ENCODE assay signal across 25 cellular contexts in the genomic region with DNA sequence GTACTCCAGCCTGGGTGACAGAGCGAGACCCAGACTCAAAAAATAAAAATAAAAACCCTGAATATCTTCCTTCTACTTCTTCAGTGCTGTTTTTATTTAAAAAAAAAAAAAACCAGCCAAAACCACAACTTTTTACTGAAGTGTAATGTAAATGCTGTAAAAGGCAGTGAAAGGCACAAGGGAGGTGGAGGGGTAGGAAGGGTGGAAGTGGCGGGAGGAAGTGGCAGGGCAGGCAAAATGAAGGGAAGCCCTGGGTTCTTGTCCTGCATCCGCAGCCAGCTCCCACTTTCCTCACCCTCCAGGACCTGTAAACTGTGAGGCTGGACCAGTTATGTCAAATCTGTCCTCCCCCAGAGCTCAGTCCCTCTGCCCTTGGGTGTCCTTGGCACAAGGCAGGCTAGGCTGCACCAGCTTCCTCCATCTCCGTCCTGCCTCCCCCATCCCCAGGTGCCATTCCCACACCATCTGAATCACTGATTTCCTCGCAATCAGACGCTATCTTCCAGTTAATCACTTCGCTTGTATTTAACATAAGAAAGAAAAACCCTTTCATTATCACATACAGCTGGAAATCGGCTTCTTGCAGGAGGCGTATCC. TPM values are rescaled to one million over a fixed set of nuclear protein-coding genes. Genes with fewer than 3 reads are reported as not detected.
DNase-seq lines count a peak whose midpoint lies in the region; ATAC-seq and TF ChIP-seq lines count a peak whose summit lies in the region.
"Had no signal": no experiment of that assay in that cellular context is flagged by ENCODE, and none has a peak within 500 bp of the region (broad histone marks: within the 10 kb centered on the region; RNA-seq: fewer than 3 reads in every experiment).

No MANE protein-coding gene starts in this region.

- H3K4me1 ChIP-seq in Loucy (ENCODE audit: insufficient read depth, low read length, poor library complexity, severe bottlenecking) (peaks cover 10% of the 10 kb centered on the region), neuronal stem cell (ENCODE audit: control insufficient read depth in 2 of 2, insufficient read depth in 1 of 2, low read depth in 1 of 2, low read length in 2 of 2) (no peaks in the 10 kb centered on the region)
- H3K4me1 ChIP-seq: foreskin keratinocyte, pancreas had no signal

- no peak overlapping the region for H3K23ac ChIP-seq in neuronal stem cell (ENCODE audit: low read depth, low read length, poor library complexity)

- no peak overlapping the region for H2BK5ac ChIP-seq in neuronal stem cell (ENCODE audit: low read length)

- H3K79me1 ChIP-seq in neuronal stem cell (ENCODE audit: low read depth, low read length): no peaks in the 10 kb centered on the region

- no peaks in the 10 kb centered on the region for H3K27me3 ChIP-seq in Loucy (ENCODE audit: insufficient read depth, low read length, poor library complexity, severe bottlenecking)
- H3K27me3 ChIP-seq in neuronal stem cell (ENCODE audit: control insufficient read depth in 3 of 3, insufficient read depth in 3 of 3, low read depth in 1 of 3, low read length in 3 of 3): no peaks in the 10 kb centered on the region
- H3K27me3 ChIP-seq: foreskin keratinocyte, pancreas, stomach, transverse colon had no signal

- no peak overlapping the region for H3K14ac ChIP-seq in neuronal stem cell (ENCODE audit: low read length)

- no peak overlapping the region for H2BK15ac ChIP-seq in neuronal stem cell (ENCODE audit: low read length)

- H3F3A ChIP-seq in Loucy (ENCODE audit: low read depth): no peaks in the 10 kb centered on the region

- no peak overlapping the region for H3K9ac ChIP-seq in Loucy (ENCODE audit: low read depth, low read length, poor library complexity, severe bottlenecking)
- no peak overlapping the region for H3K9ac ChIP-seq in neuronal stem cell (ENCODE audit: low read depth, low read length, poor library complexity)
- H3K9ac ChIP-seq: GM23248 had no signal

- H3K4me2 ChIP-seq in Loucy (ENCODE audit: low read depth, low read length, poor library complexity, severe bottlenecking) (peak overlapping the region; percentile 40), neuronal stem cell (ENCODE audit: insufficient read depth, low read length, poor library complexity, severe bottlenecking) (no peak overlapping the region)

- H3K9me3 Mint-ChIP-seq in endothelial cell (ENCODE audit: unreplicated experiment): no peaks in the 10 kb centered on the region
- H3K9me3 Mint-ChIP-seq: activated naive CD8-positive, alpha-beta T cell treated with anti-CD3 and anti-CD28 coated beads for 36 hours; CD8-positive, alpha-beta memory T cell; naive B cell had no signal

- no peak overlapping the region for H4K8ac ChIP-seq in neuronal stem cell (ENCODE audit: low read depth, low read length)

- peaks cover 41% of the 10 kb centered on the region for H3K36me3 Mint-ChIP-seq in endothelial cell (ENCODE audit: low read depth, unreplicated experiment)
- H3K36me3 Mint-ChIP-seq: naive B cell had no signal

- H2BK12ac ChIP-seq in neuronal stem cell (ENCODE audit: low read length): no peak overlapping the region

- H2BK120ac ChIP-seq in neuronal stem cell (ENCODE audit: low read depth, low read length): no peak overlapping the region

- TF ChIP-seq CTCF in Loucy (conservative IDR thresholded peaks at IDR 0.05; ENCODE audit: low read length): no peak
- TF ChIP-seq CTCF in endothelial cell (IDR thresholded peaks at IDR 0.05; ENCODE audit: unreplicated experiment): no peak

- no peaks in the 10 kb centered on the region for H3K9me2 ChIP-seq in Loucy (replicated peaks; ENCODE audit: low read depth, low read length)

- H4K20me1 ChIP-seq in Loucy (ENCODE audit: insufficient read depth, low read length, poor library complexity, severe bottlenecking): no peaks in the 10 kb centered on the region

- H3K4me3 ChIP-seq in Loucy (ENCODE audit: low read length, poor library complexity, severe bottlenecking) (no peak overlapping the region), neuronal stem cell (ENCODE audit: low read length in 2 of 2) (no peak overlapping the region)
- H3K4me3 ChIP-seq: GM23248, pancreas, stomach, transverse colon had no signal

- peaks cover 9% of the 10 kb centered on the region for H3K27me3 Mint-ChIP-seq in endothelial cell (ENCODE audit: unreplicated experiment)
- H3K27me3 Mint-ChIP-seq: activated naive CD8-positive, alpha-beta T cell treated with anti-CD3 and anti-CD28 coated beads for 36 hours; CD8-positive, alpha-beta memory T cell; naive B cell had no signal

- no peak overlapping the region for H4K91ac ChIP-seq in neuronal stem cell (ENCODE audit: low read depth, low read length, poor library complexity)

- DNase-seq in endothelial cell (ENCODE audit: low spot score) (peak; percentile 11), neuronal stem cell (ENCODE audit: low spot score) (no peak), CD1c-positive myeloid dendritic cell (ENCODE audit: extremely low spot score) (no peak), GDM1 (lab: John Stamatoyannopoulos, UW) (no peak)
- DNase-seq: activated CD4-positive, alpha-beta T cell treated with anti-CD3 and anti-CD28 coated beads, Interleukin-2, amount 50 U/mL, for 4 hours; activated naive CD8-positive, alpha-beta T cell treated with anti-CD3 and anti-CD28 coated beads for 36 hours; CD8-positive, alpha-beta memory T cell; DMS153; effector CD4-positive, alpha-beta T cell; foreskin keratinocyte; GF-D8; GM23248; naive B cell; NCI-H1092; NCI-H1930; NCI-H226; NCI-H748 treated with DMSO at 0.1 percent for 48 hours; pancreas; stomach; transverse colon had no signal

- no peaks in the 10 kb centered on the region for H3K36me3 ChIP-seq in Loucy (ENCODE audit: insufficient read depth, low read length)
- H3K36me3 ChIP-seq in neuronal stem cell (replicated peaks in 1 of 2; ENCODE audit: control insufficient read depth in 2 of 2, insufficient read depth in 2 of 2, low read length in 2 of 2): peaks cover 14 to 51% of the 10 kb centered on the region in 2 donors
- H3K36me3 ChIP-seq: pancreas had no signal

- H3K27ac Mint-ChIP-seq in endothelial cell (ENCODE audit: unreplicated experiment): no peak overlapping the region
- H3K27ac Mint-ChIP-seq: activated naive CD8-positive, alpha-beta T cell treated with anti-CD3 and anti-CD28 coated beads for 36 hours had no signal

- H3K4me3 Mint-ChIP-seq in endothelial cell (ENCODE audit: unreplicated experiment): no peak overlapping the region
- H3K4me3 Mint-ChIP-seq: activated naive CD8-positive, alpha-beta T cell treated with anti-CD3 and anti-CD28 coated beads for 36 hours; CD8-positive, alpha-beta memory T cell; naive B cell had no signal

- ATAC-seq in GM18505 (IDR thresholded peaks at IDR 0.05; ENCODE audit: unreplicated experiment) (no peak), HG02798 (IDR thresholded peaks at IDR 0.05; ENCODE audit: poor library complexity, unreplicated experiment) (no peak), GM21528 (IDR thresholded peaks at IDR 0.05; ENCODE audit: low FRiP score, unreplicated experiment) (no peak)
- ATAC-seq: esophagus mucosa, foreskin keratinocyte had no signal

- peak overlapping the region; percentile 42 for H3K18ac ChIP-seq in neuronal stem cell (ENCODE audit: low read length)

- peaks cover 18% of the 10 kb centered on the region for H3K4me1 Mint-ChIP-seq in endothelial cell (ENCODE audit: unreplicated experiment)

- H3K27ac ChIP-seq in neuronal stem cell (replicated peaks; ENCODE audit: low read length): no peak overlapping the region
- H3K27ac ChIP-seq: foreskin keratinocyte, GM23248, pancreas, stomach, transverse colon had no signal

- H2AK5ac ChIP-seq in neuronal stem cell (ENCODE audit: low read depth, low read length): no peak overlapping the region

- no peak overlapping the region for H3K4ac ChIP-seq in neuronal stem cell (ENCODE audit: low read length)

- H3K9me3 ChIP-seq in Loucy (ENCODE audit: insufficient read depth, low read depth, low read length) (no peaks in the 10 kb centered on the region), neuronal stem cell (replicated peaks in 1 of 2; ENCODE audit: control insufficient read depth in 2 of 2, insufficient read depth in 1 of 2, low read depth in 1 of 2, low read length in 2 of 2) (peaks cover 0 to 2% of the 10 kb centered on the region in 2 donors)
- H3K9me3 ChIP-seq: pancreas, stomach, transverse colon had no signal

- peak; percentile 21 for TF ChIP-seq POLR2A in GM18505 (IDR thresholded peaks at IDR 0.05; ENCODE audit: borderline replicate concordance, extremely low read depth, insufficient read depth, insufficient read length)

- WGBS in neuronal stem cell (ENCODE audit: extremely low coverage in 2 of 2, insufficient read length in 2 of 2, insufficient replicate concordance in 1 of 2), 2 donors: no CpG with 5 or more reads among the region's 9 CpGs

- no peaks in the 10 kb centered on the region for H3K79me2 ChIP-seq in Loucy (ENCODE audit: insufficient read depth, low read length)

- H2AFZ ChIP-seq in Loucy (ENCODE audit: low read length) (no peak overlapping the region), neuronal stem cell (ENCODE audit: low read length) (no peak overlapping the region)
- H2AFZ ChIP-seq: GM23248 had no signal

RNA-seq across cellular contexts. Expression of gene PANK2, which starts 13.7 kb away (rescaled TPM):
- 53.7 TPM for total RNA-seq in endothelial cell (ENCODE audit: unreplicated experiment)
- polyA plus RNA-seq in neuronal stem cell (2013, experiment 1 of 2): 22.5 TPM
- polyA plus RNA-seq in neuronal stem cell (2013, experiment 2 of 2): 21.1 TPM

RNA-seq across cellular contexts. Expression of gene MAVS, which starts 28.8 kb away (rescaled TPM):
- 111 TPM for total RNA-seq in endothelial cell (ENCODE audit: unreplicated experiment)
- 11.2 TPM for polyA plus RNA-seq in neuronal stem cell (2013, experiment 1 of 2)
- polyA plus RNA-seq in neuronal stem cell (2013, experiment 2 of 2): 11.6 TPM

RNA-seq across cellular contexts. Expression of gene AP5S1, which starts 55.1 kb away (rescaled TPM):
- 9.9 TPM for total RNA-seq in endothelial cell (ENCODE audit: unreplicated experiment)
- polyA plus RNA-seq in neuronal stem cell (2013, experiment 1 of 2): 1.3 TPM
- polyA plus RNA-seq in neuronal stem cell (2013, experiment 2 of 2): 1.3 TPM
